ENCODE assay signal across 21 cellular contexts in genomic region chr16:67779256-67780014, GRCh38. TPM values are rescaled to one million over a fixed set of nuclear protein-coding genes. Genes with fewer than 3 reads are reported as not detected.
A peak's percentile ranks its signal among the peaks of the same experiment; 100 is the strongest.
DNase-seq lines count a peak whose midpoint lies in the region; ATAC-seq, FAIRE-seq and TF ChIP-seq lines count a peak whose summit lies in the region.
"Had no signal": no experiment of that assay in that cellular context is flagged by ENCODE, and none has a peak within 500 bp of the region (broad histone marks: within the 10 kb centered on the region; RNA-seq: fewer than 3 reads in every experiment).

No MANE protein-coding gene starts in this region.

- no peaks in the 10 kb centered on the region for H3K9me3 ChIP-seq in CD4-positive, alpha-beta memory T cell (ENCODE audit: control insufficient read depth in 1 of 2, low read length in 2 of 2)
- peaks cover 5% of the 10 kb centered on the region; the same call in 1 of the 2 replicates for H3K9me3 ChIP-seq in HepG2 (ENCODE audit: low read length)
- H3K9me3 ChIP-seq: adrenal gland, gastroesophageal sphincter, SK-N-SH, tibial nerve had no signal

- BruUV-seq in HepG2 (replicated peaks; lab: Mats Ljungman, UMichigan): no TSS peak

- FAIRE-seq in HepG2 (lab: Jason Lieb, UNC): no peak
- FAIRE-seq: H1 had no signal

- peaks cover 21 to 40% (median 31%) of the 10 kb centered on the region in 4 donors for H3K4me1 Mint-ChIP-seq in CD4-positive, alpha-beta memory T cell
- peaks cover 28% of the 10 kb centered on the region for H3K4me1 Mint-ChIP-seq in activated CD8-positive, alpha-beta T cell treated with anti-CD3 and anti-CD28 coated beads for 36 hours (ENCODE audit: low read depth)

- TF ChIP-seq POLR2A in HepG2 (IDR thresholded peaks at IDR 0.05; ENCODE audit: insufficient read depth in 1 of 2, low read depth in 2 of 2, low read length in 2 of 2) (no peak), GM18505 (IDR thresholded peaks at IDR 0.05; ENCODE audit: borderline replicate concordance, extremely low read depth, insufficient read depth, insufficient read length) (no peak)

- no peak overlapping the region for H3K4me2 ChIP-seq in HepG2 (ENCODE audit: low read depth, low read length)
- H3K4me2 ChIP-seq: SK-N-SH had no signal

- TF ChIP-seq EP300 in HepG2 (IDR thresholded peaks at IDR 0.05; ENCODE audit: low read depth in 2 of 2, low read length in 2 of 2): no peak
- TF ChIP-seq EP300 in HepG2 (CRISPR knock-in tag; IDR thresholded peaks at IDR 0.05; ENCODE audit: borderline replicate concordance): no peak

- no peak overlapping the region for H2AFZ ChIP-seq in HepG2 (ENCODE audit: low read length)

- H3K4me3 Mint-ChIP-seq in CD4-positive, alpha-beta memory T cell: no peak overlapping the region
- H3K4me3 Mint-ChIP-seq in activated CD8-positive, alpha-beta T cell treated with anti-CD3 and anti-CD28 coated beads for 36 hours: no peak overlapping the region

- peaks cover 3 to 17% of the 10 kb centered on the region in 2 donors for H3K36me3 Mint-ChIP-seq in CD4-positive, alpha-beta memory T cell
- H3K36me3 Mint-ChIP-seq in activated CD8-positive, alpha-beta T cell treated with anti-CD3 and anti-CD28 coated beads for 36 hours (ENCODE audit: low read depth): peaks cover 9% of the 10 kb centered on the region

- H3K9me3 Mint-ChIP-seq in CD4-positive, alpha-beta memory T cell: no peaks in the 10 kb centered on the region
- no peaks in the 10 kb centered on the region for H3K9me3 Mint-ChIP-seq in activated CD8-positive, alpha-beta T cell treated with anti-CD3 and anti-CD28 coated beads for 36 hours

- no peaks in the 10 kb centered on the region for H3K27me3 Mint-ChIP-seq in CD4-positive, alpha-beta memory T cell
- H3K27me3 Mint-ChIP-seq in activated CD8-positive, alpha-beta T cell treated with anti-CD3 and anti-CD28 coated beads for 36 hours: no peaks in the 10 kb centered on the region

- no peak overlapping the region for H3K4me3 ChIP-seq in CD4-positive, alpha-beta memory T cell (ENCODE audit: low read length in 2 of 2)
- no peak overlapping the region for H3K4me3 ChIP-seq in HepG2 (replicated peaks in 1 of 3; ENCODE audit: insufficient read depth in 1 of 3, low read depth in 2 of 3, low read length in 3 of 3)
- H3K4me3 ChIP-seq: adrenal gland; BLaER1 treated with 17β-estradiol and CSF1 and Interleukin-3, amounts not matched to agents 10 nM and 100 nM; gastroesophageal sphincter; tibial nerve had no signal

- POLR2A ChIA-PET in CD4-positive, alpha-beta memory T cell (lab: Charles Lee; ENCODE audit: partially characterized antibody): interaction anchor here (1.2 kb wide), 1 partner anchor 60 kb away, joined by 4 read pairs; the partner anchor contains the start of gene GFOD2
- POLR2A ChIA-PET in activated CD8-positive, alpha-beta T cell treated with anti-CD3 and anti-CD28 coated beads for 36 hours (lab: Charles Lee): no interaction called here
- POLR2A ChIA-PET in HepG2 (lab: Yijun Ruan, JAX): interaction anchor here (1.5 kb wide), 1 partner anchor 113 kb away, joined by 4 read pairs; the partner anchor contains the start of genes C16orf86 and ENKD1

- TF ChIP-seq CTCF in C4-2B (conservative IDR thresholded peaks at IDR 0.05) (no peak), HepG2 (CRISPR knock-in tag; IDR thresholded peaks at IDR 0.05) (no peak)
- no peak for TF ChIP-seq CTCF in activated CD8-positive, alpha-beta T cell treated with anti-CD3 and anti-CD28 coated beads for 36 hours (IDR thresholded peaks at IDR 0.05)

- ATAC-seq in activated CD8-positive, alpha-beta T cell treated with anti-CD3 and anti-CD28 coated beads for 36 hours: peak; percentile 28
- peak; percentile 32; the same call in 2 of the 3 replicates for ATAC-seq in HepG2
- ATAC-seq in GM18505 (IDR thresholded peaks at IDR 0.05; ENCODE audit: unreplicated experiment): no peak
- ATAC-seq: gastroesophageal sphincter had no signal

- peak overlapping the region in 5 of 7 donors; percentile 5 to 68 (median 41) for H3K27ac Mint-ChIP-seq in CD4-positive, alpha-beta memory T cell
- H3K27ac Mint-ChIP-seq in activated CD8-positive, alpha-beta T cell treated with anti-CD3 and anti-CD28 coated beads for 36 hours: peak overlapping the region; percentile 44

- intact Hi-C loops in CD4-positive, alpha-beta memory T cell (cut with micrococcal nuclease): no loop called here
- intact Hi-C loops in activated CD8-positive, alpha-beta T cell treated with anti-CD3 and anti-CD28 coated beads for 36 hours (cut with micrococcal nuclease): no loop called here
- intact Hi-C loops in HepG2 (cut with micrococcal nuclease; ENCODE audit: unreplicated experiment) (no loop called here), posterior vena cava (cut with DNase I) (no loop called here)

- H3K4me1 ChIP-seq in CD4-positive, alpha-beta memory T cell (ENCODE audit: insufficient read depth, low read length): peaks cover 27% of the 10 kb centered on the region
- H3K4me1 ChIP-seq in HepG2 (ENCODE audit: insufficient read depth, low read length): peaks cover 32% of the 10 kb centered on the region

- TF ChIP-seq RAD21 in HepG2 (CRISPR knock-in tag; IDR thresholded peaks at IDR 0.05): no peak

- no peaks in the 10 kb centered on the region for H3K36me3 ChIP-seq in CD4-positive, alpha-beta memory T cell (ENCODE audit: insufficient read depth, low read length)
- H3K36me3 ChIP-seq in HepG2 (replicated peaks in 1 of 2; ENCODE audit: control insufficient read depth in 1 of 2, insufficient read depth in 2 of 2, low read length in 2 of 2): peaks cover 5 to 16% of the 10 kb centered on the region in 2 experiments; a peak in 4 of 5 replicates
- H3K36me3 ChIP-seq: adrenal gland had no signal

- CTCF ChIA-PET in CD4-positive, alpha-beta memory T cell (lab: Charles Lee; ENCODE audit: partially characterized antibody): interaction anchor here (0.7 to 2.3 kb wide), 4 partner anchors 10 to 28 kb away, joined by 3 to 6 read pairs (median 3); no protein-coding TSS in a partner anchor
- CTCF ChIA-PET in activated CD8-positive, alpha-beta T cell treated with anti-CD3 and anti-CD28 coated beads for 36 hours (lab: Charles Lee): interaction anchor here (1.9 to 2.4 kb wide), 2 partner anchors 37 to 107 kb away, joined by 4 to 9 read pairs; no protein-coding TSS in a partner anchor
- CTCF ChIA-PET in HepG2 (lab: Yijun Ruan, JAX; ENCODE audit: low intra/inter-chr PET ratio, low total read pairs): no interaction called here

- in situ Hi-C loops in HepG2 (cut with HindIII; ENCODE audit: extremely low pct_ligation_motif_present, low pct_unique_long_range_greater_than_20kb): no loop called here

- 84% methylated on average over 5 of the region's 5 CpGs for WGBS in HepG2 (ENCODE audit: low lambda C conversion rate)

- no peak for DNase-seq in CD4-positive, alpha-beta memory T cell
- peak; percentile 15 for DNase-seq in activated CD8-positive, alpha-beta T cell treated with anti-CD3 and anti-CD28 coated beads for 36 hours
- DNase-seq in HepG2 (ENCODE audit: low spot score) (no peak), NCI-H1436 (lab: John Stamatoyannopoulos, UW) (no peak), posterior vena cava (ENCODE audit: low spot score) (no peak), UCSD-AML1 (lab: John Stamatoyannopoulos, UW; ENCODE audit: unreplicated experiment) (no peak)
- DNase-seq: cerebellar nuclear complex; DMS79 treated with DMSO at 0.1 percent for 48 hours; NCI-H2081 treated with DMSO at 0.1 percent for 48 hours; NCI-H69; OCI-M1; SK-N-SH; stimulated activated CD4-positive, alpha-beta T cell treated with anti-CD3 and anti-CD28 coated beads, Interleukin-4, amount 100 ng/mL, for 1 hour; stimulated activated CD8-positive, alpha-beta memory T cell treated with anti-CD3 and anti-CD28 coated beads, Interleukin-4, amount 100 ng/mL, for 48 hours had no signal

- H3K27me3 ChIP-seq in CD4-positive, alpha-beta memory T cell (ENCODE audit: insufficient read depth, low read length): no peaks in the 10 kb centered on the region
- H3K27me3 ChIP-seq in HepG2 (ENCODE audit: control insufficient read depth in 1 of 2, insufficient read depth in 2 of 2, low read length in 2 of 2): no peaks in the 10 kb centered on the region
- H3K27me3 ChIP-seq: adrenal gland; BLaER1 treated with 17β-estradiol and CSF1 and Interleukin-3, amounts not matched to agents 10 nM and 100 nM; gastroesophageal sphincter; tibial nerve had no signal

- H4K20me1 ChIP-seq in HepG2 (ENCODE audit: insufficient read depth, low read length): peaks cover 3% of the 10 kb centered on the region; the same call in 1 of the 2 replicates

- H3K27ac ChIP-seq in C4-2B: peak overlapping the region; percentile 94
- no peak overlapping the region for H3K27ac ChIP-seq in CD4-positive, alpha-beta memory T cell (ENCODE audit: low read depth, low read length)
- H3K27ac ChIP-seq in HepG2 (ENCODE audit: extremely low read length, insufficient read depth, low read length): no peak overlapping the region
- H3K27ac ChIP-seq: BLaER1 treated with 17β-estradiol and CSF1 and Interleukin-3, amounts not matched to agents 10 nM and 100 nM; gastroesophageal sphincter; tibial nerve had no signal

- H3K9ac ChIP-seq in HepG2 (ENCODE audit: insufficient read depth, low read depth, low read length): no peak overlapping the region
- H3K9ac ChIP-seq: BLaER1 treated with 17β-estradiol and CSF1 and Interleukin-3, amounts not matched to agents 10 nM and 100 nM; SK-N-SH had no signal

- peaks cover 28% of the 10 kb centered on the region for H3K79me2 ChIP-seq in HepG2 (ENCODE audit: insufficient read depth, low read length)

RNA-seq across cellular contexts. Expression of gene RANBP10, which starts 26.9 kb away (rescaled TPM):
- total RNA-seq in CD4-positive, alpha-beta memory T cell: 10 to 100 TPM; 25.6 to 27.8 TPM
- 10 to 100 TPM in 1 of 2 donors, 1 to 10 TPM in 1; 7.1 to 14.7 TPM for polyA plus RNA-seq in CD4-positive, alpha-beta memory T cell
- 10 to 100 TPM; 15.9 to 18.9 TPM for total RNA-seq in activated CD8-positive, alpha-beta T cell treated with anti-CD3 and anti-CD28 coated beads for 36 hours
- 8.5 and 9.2 TPM in 2 replicates for total RNA-seq in HepG2 (2016; rRNA removed; fragmentation: Illumina TruSeq; extraction: Trizol)
- 2.6 and 3.0 TPM in 2 replicates for total RNA-seq in HepG2 (2016; cell fraction: cytosol; rRNA removed; fragmentation: Illumina TruSeq; extraction: Trizol; ENCODE audit: low read depth)
- total RNA-seq in HepG2 (2016; cell fraction: insoluble cytoplasmic fraction; rRNA removed; fragmentation: Illumina TruSeq; extraction: Trizol): 8.1 and 8.8 TPM in 2 replicates
- 5.7 and 5.9 TPM in 2 replicates for total RNA-seq in HepG2 (2016; cell fraction: membrane; rRNA removed; fragmentation: Illumina TruSeq; extraction: Trizol)
- total RNA-seq in HepG2 (2016; cell fraction: nucleus; rRNA removed; fragmentation: Illumina TruSeq; extraction: Trizol): 8.9 and 11.2 TPM in 2 replicates
- 22.7 and 24.5 TPM in 2 replicates for polyA plus RNA-seq in HepG2 (2011; rRNA removed)
- polyA plus RNA-seq in HepG2 (2011; cell fraction: cytosol; rRNA removed): 9.5 and 10.5 TPM in 2 replicates
- polyA plus RNA-seq in HepG2 (2011; cell fraction: nucleus; rRNA removed): 48.8 and 55.7 TPM in 2 replicates
- polyA plus RNA-seq in HepG2 (2012): 11.9 and 17.0 TPM in 2 replicates
- polyA plus RNA-seq in HepG2 (2016; cell fraction: cytosol; fragmentation: Illumina TruSeq; extraction: Trizol; ENCODE audit: low read depth): 1.5 and 1.6 TPM in 2 replicates
- polyA plus RNA-seq in HepG2 (2016; cell fraction: insoluble cytoplasmic fraction; fragmentation: Illumina TruSeq; extraction: Trizol; ENCODE audit: low read depth): 8.5 and 11.6 TPM in 2 replicates
- polyA plus RNA-seq in HepG2 (2016; cell fraction: membrane; fragmentation: Illumina TruSeq; extraction: Trizol; ENCODE audit: low read depth): 3.3 and 3.6 TPM in 2 replicates
- polyA plus RNA-seq in HepG2 (2016; cell fraction: nucleus; fragmentation: Illumina TruSeq; extraction: Trizol; ENCODE audit: insufficient read depth, low read depth): 29.7 and 31.1 TPM in 2 replicates
- polyA minus RNA-seq in HepG2 (2011; rRNA and poly(A)+ RNA removed; ENCODE audit: low replicate concordance): 28.0 and 40.9 TPM in 2 replicates
- polyA minus RNA-seq in HepG2 (2011; cell fraction: cytosol; rRNA and poly(A)+ RNA removed): 8.3 and 9.2 TPM in 2 replicates
- 16.2 and 20.8 TPM in 2 replicates for polyA minus RNA-seq in HepG2 (2011; cell fraction: nucleus; rRNA and poly(A)+ RNA removed)
- 10 to 100 TPM; 11.8 to 13.8 TPM for total RNA-seq in posterior vena cava

RNA-seq across cellular contexts. Expression of gene TSNAXIP1, which starts 27.3 kb away (rescaled TPM):
- under 1 TPM; 0.44 to 0.64 TPM for total RNA-seq in CD4-positive, alpha-beta memory T cell
- polyA plus RNA-seq in CD4-positive, alpha-beta memory T cell: not detected
- total RNA-seq in activated CD8-positive, alpha-beta T cell treated with anti-CD3 and anti-CD28 coated beads for 36 hours: under 1 TPM; 0.40 to 0.47 TPM
- total RNA-seq in HepG2 (2016; rRNA removed; fragmentation: Illumina TruSeq; extraction: Trizol) (0.10 and 0.86 TPM in 2 replicates), posterior vena cava (under 1 TPM; 0.37 to 0.52 TPM)
- 0.18 TPM in 1 of 2 replicates, not detected in the other for total RNA-seq in HepG2 (2016; cell fraction: cytosol; rRNA removed; fragmentation: Illumina TruSeq; extraction: Trizol; ENCODE audit: low read depth)
- 0.10 and 0.93 TPM in 2 replicates for total RNA-seq in HepG2 (2016; cell fraction: insoluble cytoplasmic fraction; rRNA removed; fragmentation: Illumina TruSeq; extraction: Trizol)
- total RNA-seq in HepG2 (2016; cell fraction: membrane; rRNA removed; fragmentation: Illumina TruSeq; extraction: Trizol): 0.24 and 0.25 TPM in 2 replicates
- total RNA-seq in HepG2 (2016; cell fraction: nucleus; rRNA removed; fragmentation: Illumina TruSeq; extraction: Trizol): 0.84 and 1.0 TPM in 2 replicates
- 0.37 and 0.61 TPM in 2 replicates for polyA plus RNA-seq in HepG2 (2011; rRNA removed)
- 0.09 and 0.17 TPM in 2 replicates for polyA plus RNA-seq in HepG2 (2011; cell fraction: cytosol; rRNA removed)
- 4.3 and 5.3 TPM in 2 replicates for polyA plus RNA-seq in HepG2 (2011; cell fraction: nucleus; rRNA removed)
- polyA plus RNA-seq in HepG2 (2012): 0.23 and 0.63 TPM in 2 replicates
- 0.10 TPM in 1 of 2 replicates, not detected in the other for polyA plus RNA-seq in HepG2 (2016; cell fraction: cytosol; fragmentation: Illumina TruSeq; extraction: Trizol; ENCODE audit: low read depth)
- 0.16 and 0.74 TPM in 2 replicates for polyA plus RNA-seq in HepG2 (2016; cell fraction: insoluble cytoplasmic fraction; fragmentation: Illumina TruSeq; extraction: Trizol; ENCODE audit: low read depth)
- 0.08 TPM in 1 of 2 replicates, not detected in the other for polyA plus RNA-seq in HepG2 (2016; cell fraction: membrane; fragmentation: Illumina TruSeq; extraction: Trizol; ENCODE audit: low read depth)
- polyA plus RNA-seq in HepG2 (2016; cell fraction: nucleus; fragmentation: Illumina TruSeq; extraction: Trizol; ENCODE audit: insufficient read depth, low read depth): 3.4 and 4.5 TPM in 2 replicates
- 0.06 and 0.37 TPM in 2 replicates for polyA minus RNA-seq in HepG2 (2011; rRNA and poly(A)+ RNA removed; ENCODE audit: low replicate concordance)
- not detected in 2 replicates for polyA minus RNA-seq in HepG2 (2011; cell fraction: cytosol; rRNA and poly(A)+ RNA removed)
- 0.39 and 2.0 TPM in 2 replicates for polyA minus RNA-seq in HepG2 (2011; cell fraction: nucleus; rRNA and poly(A)+ RNA removed)
